In the genomic region with DNA sequence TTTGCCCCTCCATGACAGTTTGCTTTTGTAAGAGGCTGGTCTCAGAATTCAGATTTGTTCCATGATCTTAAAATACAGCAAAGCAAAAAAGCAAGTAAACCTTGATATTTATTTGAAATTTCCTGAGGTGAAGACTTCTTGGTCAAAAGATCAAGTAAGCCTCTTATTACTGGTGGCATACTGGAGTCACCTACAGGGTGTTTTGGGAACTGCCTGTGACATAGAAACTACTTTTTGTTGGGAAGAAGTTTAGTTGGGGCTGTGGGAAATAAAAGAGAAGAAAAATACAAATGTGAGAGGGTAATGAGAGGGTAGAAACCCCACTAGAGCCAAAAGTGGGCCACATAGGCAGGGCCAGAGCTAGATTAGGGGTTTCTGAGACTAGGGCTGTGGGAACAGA, we compare ENCODE assay signal across 12 cellular contexts.
DNase-seq lines count a peak whose midpoint lies in the region; ATAC-seq and TF ChIP-seq lines count a peak whose summit lies in the region.
"Had no signal": no experiment of that assay in that cellular context is flagged by ENCODE, and none has a peak within 500 bp of the region (broad histone marks: within the 10 kb centered on the region; RNA-seq: fewer than 3 reads in every experiment).

No MANE protein-coding gene starts in this region.

- ATAC-seq in GM21619 (IDR thresholded peaks at IDR 0.05; ENCODE audit: unreplicated experiment), result no peak

- in situ Hi-C loops in ACHN (cut with HindIII; ENCODE audit: low pct_ligation_motif_present, low pct_unique_long_range_greater_than_20kb, low sequenced_read_pairs), result no loop called here

- TF ChIP-seq CTCF in GM12872 (IDR thresholded peaks at IDR 0.05; ENCODE audit: insufficient read depth, low read depth, low read length) (peak; percentile 57), kidney epithelial cell (IDR thresholded peaks at IDR 0.05; ENCODE audit: insufficient read depth, low read length, poor library complexity, severe bottlenecking) (peak; percentile 76)

- DNase-seq in ACHN, result peak; percentile 3
- DNase-seq in SW480 (ENCODE audit: low spot score), result peak; percentile 0
- DNase-seq in kidney epithelial cell (ENCODE audit: low read depth), result peak; percentile 4
- no peak for DNase-seq in activated CD4-positive, CD25-positive, alpha-beta regulatory T cell treated with anti-CD3 and anti-CD28 coated beads, Interleukin-2, amount 50 U/mL, for 72 hours
- no peak for DNase-seq in mesenteric fat pad (ENCODE audit: low spot score)
- DNase-seq in DMS79 treated with DMSO at 0.1 percent for 48 hours (lab: John Stamatoyannopoulos, UW), result no peak
- DNase-seq: activated CD4-positive, alpha-beta T cell treated with anti-CD3 and anti-CD28 coated beads, Interleukin-2, amount 10 ng/mL, durations not matched to agents 7 days and 5 days; central memory CD4-positive, alpha-beta T cell; NCI-H345; stimulated activated CD4-positive, alpha-beta T cell treated with anti-CD3 and anti-CD28 coated beads, Interleukin-12 subunit alpha, Interleukin-12 subunit beta, amount 100 ng/mL, for 4 hours had no signal

- no peak overlapping the region for H3K4me3 ChIP-seq in kidney epithelial cell (ENCODE audit: low read depth, low read length)

- no peaks in the 10 kb centered on the region for H3K36me3 ChIP-seq in kidney epithelial cell (ENCODE audit: control insufficient read depth, insufficient read depth, low read length)

- no peaks in the 10 kb centered on the region for H3K27me3 ChIP-seq in kidney epithelial cell (ENCODE audit: control insufficient read depth, insufficient read depth, low read length)

Comparison
In these comparisons a context has a peak if more than half of its experiments do, and no peak if none do; other contexts are left out.
1. DNase-seq: peak in ACHN (single experiment), SW480 (single experiment) and kidney epithelial cell (single experiment); none in activated CD4-positive, CD25-positive, alpha-beta regulatory T cell treated with anti-CD3 and anti-CD28 coated beads, Interleukin-2, amount 50 U/mL, for 72 hours (single experiment), mesenteric fat pad (single experiment) and DMS79 treated with DMSO at 0.1 percent for 48 hours (single experiment).